Comparison of ENCODE assay signal across 15 cellular contexts in the genomic region with DNA sequence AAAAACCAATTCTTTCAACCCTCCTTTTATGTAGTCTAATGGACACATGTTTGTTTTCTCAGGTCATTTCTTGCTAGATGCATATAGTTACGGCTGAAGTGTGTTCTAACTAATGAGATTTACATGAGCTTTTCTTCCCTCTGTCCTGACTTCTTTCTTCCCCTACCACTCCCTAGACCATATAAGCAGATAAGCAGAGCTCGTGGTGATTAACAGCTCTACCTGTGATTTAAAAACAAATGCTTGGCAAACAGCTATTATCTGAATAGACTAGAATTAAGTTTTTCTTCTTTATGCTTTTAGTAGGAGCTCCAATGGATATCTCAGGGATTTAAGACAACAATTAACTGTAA. TPM values are rescaled to one million over a fixed set of nuclear protein-coding genes. Genes with fewer than 3 reads are reported as not detected.
DNase-seq lines count a peak whose midpoint lies in the region; ATAC-seq, FAIRE-seq and TF ChIP-seq lines count a peak whose summit lies in the region.
"Had no signal": no experiment of that assay in that cellular context is flagged by ENCODE, and none has a peak within 500 bp of the region (broad histone marks: within the 10 kb centered on the region; RNA-seq: fewer than 3 reads in every experiment).

No MANE protein-coding gene starts in this region.

- peaks cover 25% of the 10 kb centered on the region for H3K4me1 Mint-ChIP-seq in activated T-helper 2 cell treated with anti-CD3 and anti-CD28 coated beads, Interferon-gamma antibody, Interleukin-2, Interleukin-4, amounts not matched to agents 10 μg/mL and 5 μg/mL and 100 μg/mL, durations not matched to agents 14 hours and 24 hours and 36 hours (ENCODE audit: low read depth)
- H3K4me1 Mint-ChIP-seq in memory B cell = peaks cover 20% of the 10 kb centered on the region
- H3K4me1 Mint-ChIP-seq in CD14-positive monocyte = no peaks in the 10 kb centered on the region
- H3K4me1 Mint-ChIP-seq in activated CD8-positive, alpha-beta T cell treated with anti-CD3 and anti-CD28 coated beads, Interleukin-2, amount 10 ng/mL, durations not matched to agents 7 days and 5 days (ENCODE audit: low read depth) = peaks cover 43% of the 10 kb centered on the region

- no peak for TF ChIP-seq EP300 in SK-N-SH (IDR thresholded peaks at IDR 0.05; ENCODE audit: borderline replicate concordance in 1 of 2, low read depth in 1 of 2, low read length in 1 of 2)

- H3K36me3 ChIP-seq in SK-N-SH (replicated peaks in 1 of 2; ENCODE audit: control insufficient read depth in 1 of 2, insufficient read depth in 2 of 2, low read length in 1 of 2) = peaks cover 64 to 83% of the 10 kb centered on the region in 2 experiments
- H3K36me3 ChIP-seq in small intestine (ENCODE audit: control insufficient read depth in 2 of 2, insufficient read depth in 2 of 2, low read length in 2 of 2) = peaks cover 10 to 22% of the 10 kb centered on the region in 2 donors

- intact Hi-C loops in activated T-helper 2 cell treated with anti-CD3 and anti-CD28 coated beads, Interferon-gamma antibody, Interleukin-2, Interleukin-4, amounts not matched to agents 10 μg/mL and 5 μg/mL and 100 μg/mL, durations not matched to agents 14 hours and 24 hours and 36 hours (cut with micrococcal nuclease) = no loop called here
- intact Hi-C loops in CD14-positive monocyte (cut with micrococcal nuclease) = no loop called here

- H3F3A ChIP-seq in SK-N-SH (replicated peaks; ENCODE audit: insufficient read depth) = peaks cover 43% of the 10 kb centered on the region

- H3K27me3 ChIP-seq in SK-N-SH (ENCODE audit: insufficient read depth) (no peaks in the 10 kb centered on the region), small intestine (ENCODE audit: control insufficient read depth in 2 of 2, insufficient read depth in 2 of 2, low read length in 2 of 2) (no peaks in the 10 kb centered on the region)

- POLR2A ChIA-PET in SK-N-SH (lab: Yijun Ruan, JAX) = no interaction called here
- POLR2A ChIA-PET in activated CD8-positive, alpha-beta T cell treated with anti-CD3 and anti-CD28 coated beads, Interleukin-2, amount 10 ng/mL, durations not matched to agents 7 days and 5 days (lab: Charles Lee) = no interaction called here

- no peak for FAIRE-seq in small intestine (lab: Jason Lieb, UNC)

- no peaks in the 10 kb centered on the region for H3K27me3 Mint-ChIP-seq in activated T-helper 2 cell treated with anti-CD3 and anti-CD28 coated beads, Interferon-gamma antibody, Interleukin-2, Interleukin-4, amounts not matched to agents 10 μg/mL and 5 μg/mL and 100 μg/mL, durations not matched to agents 14 hours and 24 hours and 36 hours (ENCODE audit: low read depth)
- H3K27me3 Mint-ChIP-seq in memory B cell (no peaks in the 10 kb centered on the region), CD14-positive monocyte (ENCODE audit: low read depth in 3 of 3) (no peaks in the 10 kb centered on the region)
- no peaks in the 10 kb centered on the region for H3K27me3 Mint-ChIP-seq in activated CD8-positive, alpha-beta T cell treated with anti-CD3 and anti-CD28 coated beads, Interleukin-2, amount 10 ng/mL, durations not matched to agents 7 days and 5 days (ENCODE audit: low read depth)
- H3K27me3 Mint-ChIP-seq: activated CD4-positive, alpha-beta memory T cell treated with anti-CD3 and anti-CD28 coated beads for 36 hours; CD4-positive, alpha-beta memory T cell; IgD-negative memory B cell; stimulated activated naive B cell treated with anti-CD40 and anti-IgM and Interleukin-4, amounts not matched to agents 10 μg/mL and 1 μg/mL and 100 μg/mL, for 72 hours had no signal

- H3K4me3 ChIP-seq in SK-N-SH (ENCODE audit: low read depth in 2 of 2, low read length in 1 of 2) (no peak overlapping the region), small intestine (ENCODE audit: low read depth in 1 of 2, low read length in 2 of 2) (no peak overlapping the region)

- no peak for TF ChIP-seq CTCF in SK-N-SH (IDR thresholded peaks at IDR 0.05)
- no peak for TF ChIP-seq CTCF in CD14-positive monocyte (IDR thresholded peaks at IDR 0.05)

- H3K36me3 Mint-ChIP-seq in activated T-helper 2 cell treated with anti-CD3 and anti-CD28 coated beads, Interferon-gamma antibody, Interleukin-2, Interleukin-4, amounts not matched to agents 10 μg/mL and 5 μg/mL and 100 μg/mL, durations not matched to agents 14 hours and 24 hours and 36 hours (ENCODE audit: low read depth) = peaks cover 68% of the 10 kb centered on the region
- H3K36me3 Mint-ChIP-seq in memory B cell (peaks cover 34% of the 10 kb centered on the region), CD14-positive monocyte (peaks cover 62 to 78% of the 10 kb centered on the region in 2 donors)
- peaks cover 68% of the 10 kb centered on the region for H3K36me3 Mint-ChIP-seq in activated CD8-positive, alpha-beta T cell treated with anti-CD3 and anti-CD28 coated beads, Interleukin-2, amount 10 ng/mL, durations not matched to agents 7 days and 5 days (ENCODE audit: low read depth)
- H3K36me3 Mint-ChIP-seq: IgD-negative memory B cell had no signal

- no peaks in the 10 kb centered on the region for H3K9me2 ChIP-seq in SK-N-SH

- no peak overlapping the region for H3K4me3 Mint-ChIP-seq in activated T-helper 2 cell treated with anti-CD3 and anti-CD28 coated beads, Interferon-gamma antibody, Interleukin-2, Interleukin-4, amounts not matched to agents 10 μg/mL and 5 μg/mL and 100 μg/mL, durations not matched to agents 14 hours and 24 hours and 36 hours (ENCODE audit: low read depth)
- H3K4me3 Mint-ChIP-seq in memory B cell = no peak overlapping the region
- H3K4me3 Mint-ChIP-seq in CD14-positive monocyte = no peak overlapping the region
- H3K4me3 Mint-ChIP-seq in activated CD8-positive, alpha-beta T cell treated with anti-CD3 and anti-CD28 coated beads, Interleukin-2, amount 10 ng/mL, durations not matched to agents 7 days and 5 days = no peak overlapping the region
- H3K4me3 Mint-ChIP-seq: activated CD4-positive, alpha-beta memory T cell treated with anti-CD3 and anti-CD28 coated beads for 36 hours; CD4-positive, alpha-beta memory T cell; IgD-negative memory B cell; stimulated activated naive B cell treated with anti-CD40 and anti-IgM and Interleukin-4, amounts not matched to agents 10 μg/mL and 1 μg/mL and 100 μg/mL, for 72 hours had no signal

- H3K4me2 ChIP-seq in SK-N-SH = peak overlapping the region; percentile 48; the same call in 1 of the 2 replicates

- no peak for TF ChIP-seq RAD21 in SK-N-SH (IDR thresholded peaks at IDR 0.05; ENCODE audit: low read length)

- H4K20me1 ChIP-seq in SK-N-SH (ENCODE audit: insufficient read depth) = peaks cover 99% of the 10 kb centered on the region

- ATAC-seq in SK-N-SH treated with all-trans-retinoic acid at 6 μM for 48 hours (no peak), memory B cell (ENCODE audit: low read depth) (no peak)
- no peak for ATAC-seq in activated CD8-positive, alpha-beta T cell treated with anti-CD3 and anti-CD28 coated beads, Interleukin-2, amount 10 ng/mL, durations not matched to agents 7 days and 5 days
- ATAC-seq: stimulated activated naive B cell treated with anti-CD40 and anti-IgM and Interleukin-4, amounts not matched to agents 10 μg/mL and 1 μg/mL and 100 μg/mL, for 72 hours had no signal

- DNase-seq in SK-N-SH = no peak
- no peak for DNase-seq in activated T-helper 2 cell treated with anti-CD3 and anti-CD28 coated beads, Interferon-gamma antibody, Interleukin-2, Interleukin-4, amounts not matched to agents 10 μg/mL and 5 μg/mL and 100 μg/mL, durations not matched to agents 14 hours and 24 hours and 36 hours (ENCODE audit: low spot score)
- DNase-seq in memory B cell (ENCODE audit: low spot score in 2 of 2) = no peak
- DNase-seq in small intestine = peak; percentile 59
- no peak for DNase-seq in CD14-positive monocyte (ENCODE audit: low spot score)
- DNase-seq in activated CD8-positive, alpha-beta T cell treated with anti-CD3 and anti-CD28 coated beads, Interleukin-2, amount 10 ng/mL, durations not matched to agents 7 days and 5 days = no peak
- DNase-seq in DMS153 (lab: John Stamatoyannopoulos, UW) = no peak
- DNase-seq: activated CD4-positive, alpha-beta memory T cell treated with anti-CD3 and anti-CD28 coated beads for 36 hours; CD4-positive, alpha-beta memory T cell; NCI-H1092 treated with DMSO at 0.1 percent for 48 hours; SHP77; stimulated activated naive B cell treated with anti-CD40 and anti-IgM and Interleukin-4, amounts not matched to agents 10 μg/mL and 1 μg/mL and 100 μg/mL, for 72 hours had no signal

- WGBS in SK-N-SH (ENCODE audit: low lambda C conversion rate) = 90% methylated on average over 2 of the region's 2 CpGs
- WGBS in small intestine, 3 donors = 15 to 64% (median 40%) methylated on average over 2 of the region's 2 CpGs

- H3K27ac Mint-ChIP-seq in activated T-helper 2 cell treated with anti-CD3 and anti-CD28 coated beads, Interferon-gamma antibody, Interleukin-2, Interleukin-4, amounts not matched to agents 10 μg/mL and 5 μg/mL and 100 μg/mL, durations not matched to agents 14 hours and 24 hours and 36 hours = peak overlapping the region; percentile 8
- peak overlapping the region; percentile 4 for H3K27ac Mint-ChIP-seq in memory B cell
- peak overlapping the region in 1 of 7 donors; percentile 7 for H3K27ac Mint-ChIP-seq in CD14-positive monocyte
- H3K27ac Mint-ChIP-seq in activated CD8-positive, alpha-beta T cell treated with anti-CD3 and anti-CD28 coated beads, Interleukin-2, amount 10 ng/mL, durations not matched to agents 7 days and 5 days = no peak overlapping the region
- H3K27ac Mint-ChIP-seq: activated CD4-positive, alpha-beta memory T cell treated with anti-CD3 and anti-CD28 coated beads for 36 hours; stimulated activated naive B cell treated with anti-CD40 and anti-IgM and Interleukin-4, amounts not matched to agents 10 μg/mL and 1 μg/mL and 100 μg/mL, for 72 hours had no signal

- H3K9me3 ChIP-seq in SK-N-SH (no peaks in the 10 kb centered on the region), small intestine (ENCODE audit: control insufficient read depth, low read depth) (no peaks in the 10 kb centered on the region)

- H3K79me2 ChIP-seq in SK-N-SH (ENCODE audit: insufficient read depth) = no peaks in the 10 kb centered on the region; the same call in 1 of the 2 replicates

- no peak overlapping the region for H2AFZ ChIP-seq in SK-N-SH (ENCODE audit: low read depth)

- H3K4me1 ChIP-seq in SK-N-SH (ENCODE audit: control insufficient read depth in 1 of 2, insufficient read depth in 2 of 2, low read depth in 1 of 2, low read length in 1 of 2) (peaks cover 0 to 16% of the 10 kb centered on the region in 2 experiments; a peak in 1 of 4 replicates), small intestine (ENCODE audit: control insufficient read depth in 2 of 2, insufficient read depth in 1 of 2, low read depth in 1 of 2, low read length in 1 of 2) (no peaks in the 10 kb centered on the region)

- H3K27ac ChIP-seq in SK-N-SH (ENCODE audit: low read depth in 2 of 2, low read length in 1 of 2) (peak overlapping the region in 1 of 2 experiments; percentile 48; a peak in 2 of 4 replicates), small intestine (ENCODE audit: low read depth in 1 of 2, low read length in 1 of 2) (peak overlapping the region in 1 of 2 donors; percentile 49)
- H3K27ac ChIP-seq: 22Rv1 had no signal

- H3K9ac ChIP-seq in SK-N-SH = no peak overlapping the region

- no peaks in the 10 kb centered on the region for H3K9me3 Mint-ChIP-seq in activated T-helper 2 cell treated with anti-CD3 and anti-CD28 coated beads, Interferon-gamma antibody, Interleukin-2, Interleukin-4, amounts not matched to agents 10 μg/mL and 5 μg/mL and 100 μg/mL, durations not matched to agents 14 hours and 24 hours and 36 hours
- no peaks in the 10 kb centered on the region for H3K9me3 Mint-ChIP-seq in memory B cell
- H3K9me3 Mint-ChIP-seq in CD14-positive monocyte = no peaks in the 10 kb centered on the region
- H3K9me3 Mint-ChIP-seq in activated CD8-positive, alpha-beta T cell treated with anti-CD3 and anti-CD28 coated beads, Interleukin-2, amount 10 ng/mL, durations not matched to agents 7 days and 5 days (ENCODE audit: insufficient read depth) = no peaks in the 10 kb centered on the region
- H3K9me3 Mint-ChIP-seq: activated CD4-positive, alpha-beta memory T cell treated with anti-CD3 and anti-CD28 coated beads for 36 hours; CD4-positive, alpha-beta memory T cell; IgD-negative memory B cell; stimulated activated naive B cell treated with anti-CD40 and anti-IgM and Interleukin-4, amounts not matched to agents 10 μg/mL and 1 μg/mL and 100 μg/mL, for 72 hours had no signal

- CTCF ChIA-PET in SK-N-SH (lab: Yijun Ruan, JAX) = interaction anchor here (0.6 kb wide), 1 partner anchor 13 kb away, joined by 3 read pairs; no protein-coding TSS in a partner anchor
- CTCF ChIA-PET in activated CD8-positive, alpha-beta T cell treated with anti-CD3 and anti-CD28 coated beads, Interleukin-2, amount 10 ng/mL, durations not matched to agents 7 days and 5 days (lab: Charles Lee) = interaction anchor here (0.6 kb wide), 1 partner anchor 11 kb away, joined by 3 read pairs; no protein-coding TSS in a partner anchor

RNA-seq across cellular contexts. Expression of gene KHDRBS1, which starts 18.6 kb away (rescaled TPM):
- polyA plus RNA-seq in SK-N-SH (2012; rRNA removed) = 37.7 and 52.8 TPM in 2 replicates
- 64.8 and 67.8 TPM in 2 replicates for polyA plus RNA-seq in SK-N-SH (2012; cell fraction: cytosol; rRNA removed)
- polyA plus RNA-seq in SK-N-SH (2012; cell fraction: nucleus; rRNA removed) = 52.7 and 57.2 TPM in 2 replicates
- total RNA-seq in activated T-helper 2 cell treated with anti-CD3 and anti-CD28 coated beads, Interferon-gamma antibody, Interleukin-2, Interleukin-4, amounts not matched to agents 10 μg/mL and 5 μg/mL and 100 μg/mL, durations not matched to agents 14 hours and 24 hours and 36 hours = 177 and 178 TPM in 2 replicates
- 10 to 100 TPM; 50.1 to 97.8 (median 57.6) TPM for polyA plus RNA-seq in small intestine
- 10 to 100 TPM; 51.6 to 65.6 TPM for polyA plus RNA-seq in CD14-positive monocyte
- 100 to 1,000 TPM; 194 to 197 TPM for total RNA-seq in activated CD8-positive, alpha-beta T cell treated with anti-CD3 and anti-CD28 coated beads, Interleukin-2, amount 10 ng/mL, durations not matched to agents 7 days and 5 days

RNA-seq across cellular contexts. Expression of gene TMEM39B, which starts 40.5 kb away (rescaled TPM):
- polyA plus RNA-seq in SK-N-SH (2012; rRNA removed) (24.4 and 25.1 TPM in 2 replicates), small intestine (10 to 100 TPM in 1 of 3 donors, 1 to 10 TPM in 2; 4.2 to 11.5 (median 4.6) TPM), CD14-positive monocyte (1 to 10 TPM; 3.3 to 3.4 TPM)
- 9.8 and 15.3 TPM in 2 replicates for polyA plus RNA-seq in SK-N-SH (2012; cell fraction: cytosol; rRNA removed)
- 28.5 and 32.0 TPM in 2 replicates for polyA plus RNA-seq in SK-N-SH (2012; cell fraction: nucleus; rRNA removed)
- total RNA-seq in activated T-helper 2 cell treated with anti-CD3 and anti-CD28 coated beads, Interferon-gamma antibody, Interleukin-2, Interleukin-4, amounts not matched to agents 10 μg/mL and 5 μg/mL and 100 μg/mL, durations not matched to agents 14 hours and 24 hours and 36 hours = 32.5 and 34.5 TPM in 2 replicates
- 10 to 100 TPM; 32.6 to 36.2 TPM for total RNA-seq in activated CD8-positive, alpha-beta T cell treated with anti-CD3 and anti-CD28 coated beads, Interleukin-2, amount 10 ng/mL, durations not matched to agents 7 days and 5 days
